In the genomic region with DNA sequence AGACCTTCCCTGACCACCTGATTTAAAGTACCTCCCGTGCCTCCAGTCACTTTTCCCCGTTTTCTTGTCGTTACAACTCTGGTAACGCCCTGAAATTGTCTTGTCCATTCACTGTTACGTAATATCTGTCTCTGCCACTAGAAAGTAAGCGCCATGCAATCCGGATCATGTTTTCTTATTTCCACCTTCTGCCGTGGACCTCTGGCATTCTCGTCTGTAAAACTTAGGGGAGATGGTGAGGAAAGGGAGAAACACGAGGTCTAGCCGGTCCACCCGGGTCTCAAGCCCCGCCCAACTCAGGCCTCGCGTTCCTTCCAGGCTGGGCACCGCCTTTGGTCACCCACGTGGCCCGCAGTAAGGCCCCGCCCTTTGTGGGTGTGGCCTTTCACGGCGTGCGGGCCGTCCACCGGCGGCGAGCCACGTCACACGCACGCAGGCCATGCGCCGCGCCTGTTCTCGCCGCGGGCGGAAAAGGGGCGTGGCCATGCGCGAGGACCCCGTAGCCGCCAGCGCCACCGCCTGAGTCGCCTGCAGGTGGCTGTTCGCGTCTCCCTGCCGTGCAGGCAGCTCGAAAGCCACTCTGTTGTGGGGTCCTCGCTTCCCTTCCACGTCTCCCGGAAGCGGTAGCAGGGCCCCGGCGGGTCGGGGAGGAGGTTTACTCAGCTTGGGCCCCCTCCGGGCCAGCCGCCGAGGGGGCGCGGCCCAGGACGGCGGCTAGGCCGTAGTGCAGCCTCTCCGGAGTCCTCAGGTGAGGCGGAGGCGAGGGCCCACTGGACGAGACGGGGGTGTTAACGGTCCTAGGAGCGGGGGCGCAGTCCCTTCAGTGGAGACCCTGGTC, we compare ENCODE assay signal across 8 cellular contexts. TPM values are rescaled to one million over a fixed set of nuclear protein-coding genes. Genes with fewer than 3 reads are reported as not detected.
DNase-seq lines count a peak whose midpoint lies in the region; ATAC-seq, FAIRE-seq and TF ChIP-seq lines count a peak whose summit lies in the region.

A gene with protein sequence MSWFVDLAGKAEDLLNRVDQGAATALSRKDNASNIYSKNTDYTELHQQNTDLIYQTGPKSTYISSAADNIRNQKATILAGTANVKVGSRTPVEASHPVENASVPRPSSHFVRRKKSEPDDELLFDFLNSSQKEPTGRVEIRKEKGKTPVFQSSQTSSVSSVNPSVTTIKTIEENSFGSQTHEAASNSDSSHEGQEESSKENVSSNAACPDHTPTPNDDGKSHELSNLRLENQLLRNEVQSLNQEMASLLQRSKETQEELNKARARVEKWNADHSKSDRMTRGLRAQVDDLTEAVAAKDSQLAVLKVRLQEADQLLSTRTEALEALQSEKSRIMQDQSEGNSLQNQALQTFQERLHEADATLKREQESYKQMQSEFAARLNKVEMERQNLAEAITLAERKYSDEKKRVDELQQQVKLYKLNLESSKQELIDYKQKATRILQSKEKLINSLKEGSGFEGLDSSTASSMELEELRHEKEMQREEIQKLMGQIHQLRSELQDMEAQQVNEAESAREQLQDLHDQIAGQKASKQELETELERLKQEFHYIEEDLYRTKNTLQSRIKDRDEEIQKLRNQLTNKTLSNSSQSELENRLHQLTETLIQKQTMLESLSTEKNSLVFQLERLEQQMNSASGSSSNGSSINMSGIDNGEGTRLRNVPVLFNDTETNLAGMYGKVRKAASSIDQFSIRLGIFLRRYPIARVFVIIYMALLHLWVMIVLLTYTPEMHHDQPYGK (plus strand): TSS at position 597 of the 838 bp plus-strand sequence. CDS start 3,133 bp downstream, outside the sequence.

- peak within 1 kb of the TSS; percentile 96 for H3K9ac ChIP-seq in iPS-20b (ENCODE audit: low read depth, low read length)

- H3K27me3 ChIP-seq in bronchial epithelial cell (ENCODE audit: control insufficient read depth, insufficient read depth, low read length) = no peaks in the 10 kb centered on the region
- H3K27me3 ChIP-seq in iPS-20b (ENCODE audit: insufficient read depth, low read length) = no peaks in the 10 kb centered on the region; the same call in 1 of the 2 replicates

- ATAC-seq in GM18907 (IDR thresholded peaks at IDR 0.05; ENCODE audit: unreplicated experiment) = peak; percentile 95
- ATAC-seq in HG03159 (IDR thresholded peaks at IDR 0.05; ENCODE audit: unreplicated experiment) = peak; percentile 92

- peak within 1 kb of the TSS; percentile 15 for H3K27ac ChIP-seq in iPS-20b (ENCODE audit: low read length)
- peak within 1 kb of the TSS; percentile 23 to 97 (median 93) for H3K27ac ChIP-seq in skin epidermis

- FAIRE-seq in bronchial epithelial cell (lab: Jason Lieb, UNC) = no peak

- DNase-seq in AG04449 (ENCODE audit: low read depth, low spot score) = peak; percentile 86
- peak; percentile 94 for DNase-seq in NCI-H2227 treated with DMSO at 0.1 percent for 48 hours (lab: John Stamatoyannopoulos, UW)
- DNase-seq in bronchial epithelial cell (ENCODE audit: low read depth) = peak; percentile 93

- POLR2A ChIA-PET in AG04449 (lab: Yijun Ruan, JAX) = interaction anchor here (0.6 kb wide), 2 partner anchors 15 to 84 kb away, joined by 3 to 4 read pairs; no protein-coding TSS in a partner anchor

- H3K4me3 ChIP-seq in AG04449 (ENCODE audit: low read depth, low read length) (peak within 1 kb of the TSS; percentile 100), WI38 (ENCODE audit: low read depth, low read length) (peak within 1 kb of the TSS; percentile 99), bronchial epithelial cell (ENCODE audit: low read depth, low read length) (peak within 1 kb of the TSS; percentile 97), iPS-20b (ENCODE audit: low read length) (peak within 1 kb of the TSS; percentile 98), skin epidermis (peak within 1 kb of the TSS; percentile 79 to 96 (median 84))

- H3K4me1 ChIP-seq in iPS-20b (ENCODE audit: insufficient read depth, low read length) = no peaks in the 10 kb centered on the region

- peaks cover 9% of the 10 kb centered on the region; the same call in 1 of the 2 replicates for H3K9me3 ChIP-seq in iPS-20b (ENCODE audit: insufficient read depth, low read depth, low read length)

- H3K36me3 ChIP-seq in bronchial epithelial cell (ENCODE audit: control insufficient read depth, insufficient read depth, low read length) = peaks cover 5% of the 10 kb centered on the region
- H3K36me3 ChIP-seq in iPS-20b (ENCODE audit: insufficient read depth, low read depth, low read length) = peaks cover 15% of the 10 kb centered on the region

- TF ChIP-seq CTCF in AG04449 (IDR thresholded peaks at IDR 0.05; ENCODE audit: insufficient read depth, low read length, missing control alignments) (no peak), WI38 (IDR thresholded peaks at IDR 0.05; ENCODE audit: low read depth, low read length) (no peak), bronchial epithelial cell (IDR thresholded peaks at IDR 0.05; ENCODE audit: insufficient read depth, low read length, severe bottlenecking) (no peak)

- CTCF ChIA-PET in AG04449 (lab: Yijun Ruan, JAX) = interaction anchor here (1.0 to 15.2 kb wide), 3 partner anchors 9 to 107 kb away, joined by 3 to 402 read pairs (median 4); no protein-coding TSS in a partner anchor

RNA-seq across cellular contexts. Expression of the gene that starts here (rescaled TPM):
- total RNA-seq in bronchial epithelial cell = 38.3 and 41.9 TPM in 2 replicates

Comparison
In these comparisons a context has a peak if more than half of its experiments do, and no peak if none do; other contexts are left out.
1. Peak in every context shown above with its lines: DNase-seq, ATAC-seq, H3K4me3 ChIP-seq and H3K27ac ChIP-seq.